11 cellular contexts compared by ENCODE assay signal in genomic region chr4:27278615-27279014, GRCh38.
A peak's percentile ranks its signal among the peaks of the same experiment; 100 is the strongest.
DNase-seq lines count a peak whose midpoint lies in the region; ATAC-seq, FAIRE-seq and TF ChIP-seq lines count a peak whose summit lies in the region.
"Had no signal": no experiment of that assay in that cellular context is flagged by ENCODE, and none has a peak within 500 bp of the region (broad histone marks: within the 10 kb centered on the region; RNA-seq: fewer than 3 reads in every experiment).

No MANE protein-coding gene starts in this region.

- intact Hi-C loops in Calu3 (cut with micrococcal nuclease; ENCODE audit: unreplicated experiment), result no loop called here

- H3K36me3 Mint-ChIP-seq in Calu3 (ENCODE audit: insufficient read depth, unreplicated experiment), result peaks cover 5% of the 10 kb centered on the region
- no peaks in the 10 kb centered on the region for H3K36me3 Mint-ChIP-seq in activated CD4-positive, alpha-beta memory T cell treated with anti-CD3 and anti-CD28 coated beads, Interleukin-2, amount 10 ng/mL, durations not matched to agents 7 days and 5 days (ENCODE audit: low read depth)
- H3K36me3 Mint-ChIP-seq: activated naive CD4-positive, alpha-beta T cell treated with anti-CD3 and anti-CD28 coated beads, Interleukin-2, amount 50 U/mL, for 72 hours had no signal

- no peak overlapping the region for H3K27ac Mint-ChIP-seq in Calu3 (ENCODE audit: unreplicated experiment)
- no peak overlapping the region for H3K27ac Mint-ChIP-seq in activated CD4-positive, alpha-beta memory T cell treated with anti-CD3 and anti-CD28 coated beads, Interleukin-2, amount 10 ng/mL, durations not matched to agents 7 days and 5 days
- H3K27ac Mint-ChIP-seq: activated naive CD4-positive, alpha-beta T cell treated with anti-CD3 and anti-CD28 coated beads, Interleukin-2, amount 50 U/mL, for 72 hours had no signal

- no peak for TF ChIP-seq RAD21 in liver (IDR thresholded peaks at IDR 0.05)

- BruUV-seq in Calu3 (replicated peaks; lab: Mats Ljungman, UMichigan), result no TSS peak

- H3K9me3 ChIP-seq in liver (ENCODE audit: control insufficient read depth in 4 of 4, low read length in 3 of 4) (no peaks in the 10 kb centered on the region), right atrium auricular region (no peaks in the 10 kb centered on the region)
- H3K9me3 ChIP-seq: upper lobe of left lung had no signal

- H3K4me3 ChIP-seq in liver (ENCODE audit: low read depth in 1 of 3, low read length in 3 of 3), result no peak overlapping the region
- no peak overlapping the region for H3K4me3 ChIP-seq in right atrium auricular region
- H3K4me3 ChIP-seq: upper lobe of left lung had no signal

- no peak overlapping the region for H3K4me3 Mint-ChIP-seq in Calu3 (ENCODE audit: low read depth, unreplicated experiment)
- no peak overlapping the region for H3K4me3 Mint-ChIP-seq in activated CD4-positive, alpha-beta memory T cell treated with anti-CD3 and anti-CD28 coated beads, Interleukin-2, amount 10 ng/mL, durations not matched to agents 7 days and 5 days

- peaks cover 16% of the 10 kb centered on the region for H3K27me3 Mint-ChIP-seq in Calu3 (ENCODE audit: unreplicated experiment)
- H3K27me3 Mint-ChIP-seq in activated CD4-positive, alpha-beta memory T cell treated with anti-CD3 and anti-CD28 coated beads, Interleukin-2, amount 10 ng/mL, durations not matched to agents 7 days and 5 days, result no peaks in the 10 kb centered on the region

- FAIRE-seq in HTR-8/SVneo (lab: Jason Lieb, UNC), result no peak
- FAIRE-seq: G401.6 had no signal

- H3K27ac ChIP-seq in liver (ENCODE audit: low read depth in 1 of 2, low read length in 2 of 2) (no peak overlapping the region), right atrium auricular region (no peak overlapping the region)
- H3K27ac ChIP-seq: upper lobe of left lung had no signal

- DNase-seq in Calu3, result peak; percentile 34
- peak; percentile 5 for DNase-seq in HTR-8/SVneo (ENCODE audit: insufficient read length, low spot score)
- DNase-seq in amniotic epithelial cell (ENCODE audit: low read depth), result peak; percentile 2
- no peak for DNase-seq in dedifferentiated amniotic fluid mesenchymal stem cell (ENCODE audit: extremely low spot score)
- no peak for DNase-seq in activated CD4-positive, alpha-beta memory T cell treated with anti-CD3 and anti-CD28 coated beads, Interleukin-2, amount 10 ng/mL, durations not matched to agents 7 days and 5 days
- no peak for DNase-seq in right atrium auricular region (ENCODE audit: low spot score)
- DNase-seq: upper lobe of left lung had no signal

- H3K9me3 Mint-ChIP-seq in Calu3 (ENCODE audit: low read depth, unreplicated experiment), result no peaks in the 10 kb centered on the region
- peaks cover 3% of the 10 kb centered on the region for H3K9me3 Mint-ChIP-seq in activated CD4-positive, alpha-beta memory T cell treated with anti-CD3 and anti-CD28 coated beads, Interleukin-2, amount 10 ng/mL, durations not matched to agents 7 days and 5 days

- H3K9ac ChIP-seq in liver (ENCODE audit: low read depth in 1 of 2, low read length in 2 of 2), result no peak overlapping the region

- H3K4me1 ChIP-seq in liver (ENCODE audit: control insufficient read depth in 4 of 4, insufficient read depth in 4 of 4, low read length in 3 of 4) (no peaks in the 10 kb centered on the region), right atrium auricular region (no peaks in the 10 kb centered on the region)
- H3K4me1 ChIP-seq: upper lobe of left lung had no signal

- no peak for ATAC-seq in GM18870 (IDR thresholded peaks at IDR 0.05; ENCODE audit: unreplicated experiment)
- ATAC-seq: activated naive CD4-positive, alpha-beta T cell treated with anti-CD3 and anti-CD28 coated beads, Interleukin-2, amount 50 U/mL, for 72 hours had no signal

- peaks cover 0 to 7% (median 0%) of the 10 kb centered on the region in 4 donors for H3K27me3 ChIP-seq in liver (ENCODE audit: control insufficient read depth in 4 of 4, insufficient read depth in 4 of 4, low read length in 3 of 4)
- H3K27me3 ChIP-seq in right atrium auricular region, result no peaks in the 10 kb centered on the region
- H3K27me3 ChIP-seq: upper lobe of left lung had no signal

- WGBS in liver, result 54% methylated on average over 4 of the region's 4 CpGs

- TF ChIP-seq CTCF in Calu3 (IDR thresholded peaks at IDR 0.05; ENCODE audit: unreplicated experiment), result no peak
- no peak for TF ChIP-seq CTCF in liver (IDR thresholded peaks at IDR 0.05; ENCODE audit: low read depth, low read length, missing input control)
- no peak for TF ChIP-seq CTCF in right atrium auricular region (IDR thresholded peaks at IDR 0.05)

- no peaks in the 10 kb centered on the region for H3K4me1 Mint-ChIP-seq in Calu3 (ENCODE audit: low read depth, unreplicated experiment)
- no peaks in the 10 kb centered on the region for H3K4me1 Mint-ChIP-seq in activated CD4-positive, alpha-beta memory T cell treated with anti-CD3 and anti-CD28 coated beads, Interleukin-2, amount 10 ng/mL, durations not matched to agents 7 days and 5 days

- CTCF ChIA-PET in Calu3 (lab: Charles Lee), result no interaction called here
- CTCF ChIA-PET in activated CD4-positive, alpha-beta memory T cell treated with anti-CD3 and anti-CD28 coated beads, Interleukin-2, amount 10 ng/mL, durations not matched to agents 7 days and 5 days (lab: Charles Lee), result no interaction called here

- POLR2A ChIA-PET in activated CD4-positive, alpha-beta memory T cell treated with anti-CD3 and anti-CD28 coated beads, Interleukin-2, amount 10 ng/mL, durations not matched to agents 7 days and 5 days (lab: Charles Lee), result no interaction called here

- no peaks in the 10 kb centered on the region for H3K36me3 ChIP-seq in liver (ENCODE audit: control insufficient read depth in 4 of 4, insufficient read depth in 3 of 4, low read depth in 1 of 4, low read length in 3 of 4)
- no peaks in the 10 kb centered on the region for H3K36me3 ChIP-seq in right atrium auricular region
- H3K36me3 ChIP-seq: upper lobe of left lung had no signal

TF ChIP-seq in liver, 16 proteins besides CTCF, POLR2A, EP300 and RAD21:
- no peak for TF ChIP-seq MAX (IDR thresholded peaks at IDR 0.05)
- peak; percentile 98 for TF ChIP-seq REST (IDR thresholded peaks at IDR 0.05)
- no peak for TF ChIP-seq HNF4A (conservative IDR thresholded peaks at IDR 0.05)
- TF ChIP-seq ATF3 (IDR thresholded peaks at IDR 0.05), result no peak

Comparison
In these comparisons a context has a peak if more than half of its experiments do, and no peak if none do; other contexts are left out.
1. DNase-seq: peak in Calu3 (single experiment), HTR-8/SVneo (single experiment) and amniotic epithelial cell (single experiment); none in dedifferentiated amniotic fluid mesenchymal stem cell (single experiment), activated CD4-positive, alpha-beta memory T cell treated with anti-CD3 and anti-CD28 coated beads, Interleukin-2, amount 10 ng/mL, durations not matched to agents 7 days and 5 days (single experiment) and right atrium auricular region (single experiment).